In the genomic region with DNA sequence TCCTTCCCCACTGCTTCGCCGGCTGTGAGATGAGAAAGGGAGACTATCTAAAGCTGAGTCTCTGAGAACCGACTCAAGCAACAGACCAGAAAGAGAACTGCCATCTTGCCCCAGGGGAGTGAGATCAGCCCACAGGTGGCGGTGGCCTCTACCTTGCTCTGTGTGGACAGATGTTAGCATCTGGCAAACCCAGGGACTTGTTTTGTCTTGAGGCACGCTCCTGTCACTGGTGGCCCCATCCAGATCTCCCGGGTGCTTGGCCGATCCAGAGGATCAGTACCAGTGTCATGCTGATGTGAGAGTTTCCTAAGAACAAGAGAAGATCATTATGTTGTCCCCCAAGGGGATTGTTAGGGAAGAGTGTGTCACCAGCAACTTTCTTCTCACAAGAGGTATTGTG, we compare ENCODE assay signal across 7 cellular contexts.
"Had no signal": no experiment of that assay in that cellular context is flagged by ENCODE, and none has a peak within 500 bp of the region (broad histone marks: within the 10 kb centered on the region; RNA-seq: fewer than 3 reads in every experiment).

No MANE protein-coding gene starts in this region.

- H3K4me3 Mint-ChIP-seq: GM23338 had no signal

- H3K4me1 Mint-ChIP-seq: GM23338 had no signal

- H3K9me3 Mint-ChIP-seq: GM23338 had no signal

- H3K4me2 ChIP-seq: GM23338 had no signal

- H3K4me3 ChIP-seq: GM23338, K562 had no signal

- H2AFZ ChIP-seq: GM23338 had no signal

- ATAC-seq: GM23338, K562 had no signal

- H3K27ac Mint-ChIP-seq: GM23338 had no signal

- DNase-seq: H7, HCEC 1CT, IMR-90, KG1 had no signal

- FAIRE-seq: HTR-8/SVneo, K562 had no signal
